In the genomic region with DNA sequence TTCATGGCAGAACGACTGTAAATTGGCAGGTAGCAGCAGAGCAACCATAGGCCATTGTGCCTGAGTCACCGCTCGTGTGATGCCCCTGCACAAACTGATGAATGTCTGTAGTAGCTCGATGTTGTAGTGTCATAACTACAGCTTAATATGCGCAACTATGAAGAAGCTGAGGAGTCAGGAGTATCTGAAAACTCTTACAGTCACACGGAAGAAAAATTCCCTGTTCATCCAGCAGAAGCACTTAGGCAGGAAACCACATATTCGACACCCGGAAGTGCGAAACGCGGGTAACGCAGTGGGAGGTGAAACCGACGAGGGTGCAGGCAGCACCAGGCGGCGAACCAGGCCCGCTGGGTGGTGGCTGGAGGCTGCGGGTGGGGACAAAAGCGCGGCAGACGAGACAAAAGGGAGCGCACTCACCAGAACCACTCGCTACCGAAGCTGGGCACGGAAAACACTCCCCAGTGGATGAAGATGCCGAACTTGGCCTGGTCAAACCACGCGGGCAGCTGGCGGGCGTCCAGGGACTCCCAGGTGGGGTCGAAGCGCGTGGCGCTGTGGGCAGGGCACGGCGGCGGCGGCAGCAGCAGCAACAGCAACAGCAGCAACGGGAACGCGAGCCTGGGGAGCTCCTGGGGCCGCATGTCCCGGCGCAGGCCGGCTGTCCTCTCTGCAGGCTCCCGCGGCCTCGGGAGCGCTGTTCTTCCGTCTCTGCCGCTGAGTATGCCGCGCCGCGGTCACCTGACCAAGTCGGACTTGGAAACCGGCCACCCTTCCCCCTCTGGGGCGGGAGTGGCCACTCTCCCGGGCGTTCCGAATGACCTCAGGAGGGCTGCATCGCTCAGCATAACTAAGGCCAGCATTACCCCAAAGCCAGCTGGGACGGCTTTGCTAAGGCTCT, we compare ENCODE assay signal across 1 cellular context.
TF ChIP-seq lines count a peak whose summit lies in the region.

Gene FUCA2 (minus strand): TSS at position 730 of the 901 bp plus-strand sequence. CDS start 86 bp downstream, at position 644.

TF ChIP-seq in WTC11, 78 proteins besides CTCF, POLR2A, EP300 and RAD21 (continued from another document and continues in another):
- TF ChIP-seq ESRRA (CRISPR knock-in tag; IDR thresholded peaks at IDR 0.05; ENCODE audit: borderline replicate concordance) (no peak), NFE2L1 (CRISPR knock-in tag; IDR thresholded peaks at IDR 0.05) (no peak), NFYB (CRISPR knock-in tag; conservative IDR thresholded peaks at IDR 0.05; ENCODE audit: low read depth) (0 out of 2 replicates have a peak, but pooled peaks have one; percentile 14), PRDM15 (CRISPR knock-in tag; IDR thresholded peaks at IDR 0.05) (0 out of 2 replicates have a peak, but pooled peaks have one; percentile 33), RELA (CRISPR knock-in tag; IDR thresholded peaks at IDR 0.05; ENCODE audit: borderline replicate concordance) (no peak), FOXK1 (CRISPR knock-in tag; IDR thresholded peaks at IDR 0.05) (peak; percentile 81), ELF4 (CRISPR knock-in tag; IDR thresholded peaks at IDR 0.05; ENCODE audit: low read depth) (0 out of 2 replicates have a peak, but pooled peaks have one; percentile 47), CBFB (CRISPR knock-in tag; IDR thresholded peaks at IDR 0.05; ENCODE audit: low read depth) (no peak), ZSCAN18 (CRISPR knock-in tag; IDR thresholded peaks at IDR 0.05) (no peak), ZNF232 (CRISPR knock-in tag; IDR thresholded peaks at IDR 0.05) (no peak), IRF2 (CRISPR knock-in tag; IDR thresholded peaks at IDR 0.05; ENCODE audit: borderline replicate concordance, low read depth) (no peak), GTF2I (CRISPR knock-in tag; conservative IDR thresholded peaks at IDR 0.05) (no peak), NFATC4 (CRISPR knock-in tag; IDR thresholded peaks at IDR 0.05) (no peak), EMX1 (CRISPR knock-in tag; IDR thresholded peaks at IDR 0.05) (no peak), ZNF671 (CRISPR knock-in tag; IDR thresholded peaks at IDR 0.05) (no peak), KAT7 (CRISPR knock-in tag; IDR thresholded peaks at IDR 0.05; ENCODE audit: borderline replicate concordance) (peak; percentile 78; the same call in 1 of the 2 replicates), USF2 (CRISPR knock-in tag; IDR thresholded peaks at IDR 0.05) (peak; percentile 94), ZNF532 (CRISPR knock-in tag; IDR thresholded peaks at IDR 0.05; ENCODE audit: borderline replicate concordance) (no peak), GABPB1 (CRISPR knock-in tag; IDR thresholded peaks at IDR 0.05) (peak; percentile 59), IRF1 (CRISPR knock-in tag; IDR thresholded peaks at IDR 0.05) (no peak; the same call in 1 of the 2 replicates), PRRX2 (CRISPR knock-in tag; IDR thresholded peaks at IDR 0.05) (no peak), PREB (CRISPR knock-in tag; IDR thresholded peaks at IDR 0.05; ENCODE audit: borderline replicate concordance) (no peak), ZNF121 (CRISPR knock-in tag; IDR thresholded peaks at IDR 0.05) (no peak), ZNF219 (CRISPR knock-in tag; IDR thresholded peaks at IDR 0.05; ENCODE audit: borderline replicate concordance) (0 out of 2 replicates have a peak, but pooled peaks have one; percentile 11), NR3C1 (CRISPR knock-in tag; conservative IDR thresholded peaks at IDR 0.05; ENCODE audit: low read depth) (no peak), NR2C2 (CRISPR knock-in tag; IDR thresholded peaks at IDR 0.05) (no peak), SMAD4 (CRISPR knock-in tag; IDR thresholded peaks at IDR 0.05) (no peak)
- TF ChIP-seq, protein P1, sequence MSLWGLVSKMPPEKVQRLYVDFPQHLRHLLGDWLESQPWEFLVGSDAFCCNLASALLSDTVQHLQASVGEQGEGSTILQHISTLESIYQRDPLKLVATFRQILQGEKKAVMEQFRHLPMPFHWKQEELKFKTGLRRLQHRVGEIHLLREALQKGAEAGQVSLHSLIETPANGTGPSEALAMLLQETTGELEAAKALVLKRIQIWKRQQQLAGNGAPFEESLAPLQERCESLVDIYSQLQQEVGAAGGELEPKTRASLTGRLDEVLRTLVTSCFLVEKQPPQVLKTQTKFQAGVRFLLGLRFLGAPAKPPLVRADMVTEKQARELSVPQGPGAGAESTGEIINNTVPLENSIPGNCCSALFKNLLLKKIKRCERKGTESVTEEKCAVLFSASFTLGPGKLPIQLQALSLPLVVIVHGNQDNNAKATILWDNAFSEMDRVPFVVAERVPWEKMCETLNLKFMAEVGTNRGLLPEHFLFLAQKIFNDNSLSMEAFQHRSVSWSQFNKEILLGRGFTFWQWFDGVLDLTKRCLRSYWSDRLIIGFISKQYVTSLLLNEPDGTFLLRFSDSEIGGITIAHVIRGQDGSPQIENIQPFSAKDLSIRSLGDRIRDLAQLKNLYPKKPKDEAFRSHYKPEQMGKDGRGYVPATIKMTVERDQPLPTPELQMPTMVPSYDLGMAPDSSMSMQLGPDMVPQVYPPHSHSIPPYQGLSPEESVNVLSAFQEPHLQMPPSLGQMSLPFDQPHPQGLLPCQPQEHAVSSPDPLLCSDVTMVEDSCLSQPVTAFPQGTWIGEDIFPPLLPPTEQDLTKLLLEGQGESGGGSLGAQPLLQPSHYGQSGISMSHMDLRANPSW (CRISPR knock-in tag; conservative IDR thresholded peaks at IDR 0.05; ENCODE audit: low read depth) = no peak
- TF ChIP-seq, protein P2, sequence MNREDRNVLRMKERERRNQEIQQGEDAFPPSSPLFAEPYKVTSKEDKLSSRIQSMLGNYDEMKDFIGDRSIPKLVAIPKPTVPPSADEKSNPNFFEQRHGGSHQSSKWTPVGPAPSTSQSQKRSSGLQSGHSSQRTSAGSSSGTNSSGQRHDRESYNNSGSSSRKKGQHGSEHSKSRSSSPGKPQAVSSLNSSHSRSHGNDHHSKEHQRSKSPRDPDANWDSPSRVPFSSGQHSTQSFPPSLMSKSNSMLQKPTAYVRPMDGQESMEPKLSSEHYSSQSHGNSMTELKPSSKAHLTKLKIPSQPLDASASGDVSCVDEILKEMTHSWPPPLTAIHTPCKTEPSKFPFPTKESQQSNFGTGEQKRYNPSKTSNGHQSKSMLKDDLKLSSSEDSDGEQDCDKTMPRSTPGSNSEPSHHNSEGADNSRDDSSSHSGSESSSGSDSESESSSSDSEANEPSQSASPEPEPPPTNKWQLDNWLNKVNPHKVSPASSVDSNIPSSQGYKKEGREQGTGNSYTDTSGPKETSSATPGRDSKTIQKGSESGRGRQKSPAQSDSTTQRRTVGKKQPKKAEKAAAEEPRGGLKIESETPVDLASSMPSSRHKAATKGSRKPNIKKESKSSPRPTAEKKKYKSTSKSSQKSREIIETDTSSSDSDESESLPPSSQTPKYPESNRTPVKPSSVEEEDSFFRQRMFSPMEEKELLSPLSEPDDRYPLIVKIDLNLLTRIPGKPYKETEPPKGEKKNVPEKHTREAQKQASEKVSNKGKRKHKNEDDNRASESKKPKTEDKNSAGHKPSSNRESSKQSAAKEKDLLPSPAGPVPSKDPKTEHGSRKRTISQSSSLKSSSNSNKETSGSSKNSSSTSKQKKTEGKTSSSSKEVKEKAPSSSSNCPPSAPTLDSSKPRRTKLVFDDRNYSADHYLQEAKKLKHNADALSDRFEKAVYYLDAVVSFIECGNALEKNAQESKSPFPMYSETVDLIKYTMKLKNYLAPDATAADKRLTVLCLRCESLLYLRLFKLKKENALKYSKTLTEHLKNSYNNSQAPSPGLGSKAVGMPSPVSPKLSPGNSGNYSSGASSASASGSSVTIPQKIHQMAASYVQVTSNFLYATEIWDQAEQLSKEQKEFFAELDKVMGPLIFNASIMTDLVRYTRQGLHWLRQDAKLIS (CRISPR knock-in tag; IDR thresholded peaks at IDR 0.05; ENCODE audit: borderline replicate concordance) = no peak
- TF ChIP-seq, protein P3, sequence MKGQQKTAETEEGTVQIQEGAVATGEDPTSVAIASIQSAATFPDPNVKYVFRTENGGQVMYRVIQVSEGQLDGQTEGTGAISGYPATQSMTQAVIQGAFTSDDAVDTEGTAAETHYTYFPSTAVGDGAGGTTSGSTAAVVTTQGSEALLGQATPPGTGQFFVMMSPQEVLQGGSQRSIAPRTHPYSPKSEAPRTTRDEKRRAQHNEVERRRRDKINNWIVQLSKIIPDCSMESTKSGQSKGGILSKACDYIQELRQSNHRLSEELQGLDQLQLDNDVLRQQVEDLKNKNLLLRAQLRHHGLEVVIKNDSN (CRISPR knock-in tag; IDR thresholded peaks at IDR 0.05) = peak; percentile 95
- TF ChIP-seq, protein P4, sequence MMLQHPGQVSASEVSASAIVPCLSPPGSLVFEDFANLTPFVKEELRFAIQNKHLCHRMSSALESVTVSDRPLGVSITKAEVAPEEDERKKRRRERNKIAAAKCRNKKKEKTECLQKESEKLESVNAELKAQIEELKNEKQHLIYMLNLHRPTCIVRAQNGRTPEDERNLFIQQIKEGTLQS (CRISPR knock-in tag; conservative IDR thresholded peaks at IDR 0.05) = 0 out of 2 replicates have a peak, but pooled peaks have one; percentile 58
